Comparison of ENCODE assay signal across 19 cellular contexts in genomic region chr3:129697229-129697970, GRCh38.
"Had no signal": no experiment of that assay in that cellular context is flagged by ENCODE, and none has a peak within 500 bp of the region (broad histone marks: within the 10 kb centered on the region; RNA-seq: fewer than 3 reads in every experiment).

No MANE protein-coding gene starts in this region.

- DNase-seq: dermis blood vessel endothelial cell; effector memory CD4-positive, alpha-beta T cell; kidney; naive thymus-derived CD8-positive, alpha-beta T cell; nephron progenitor cell; nucleus accumbens; sigmoid colon; spleen; stimulated activated CD4-positive, alpha-beta T cell treated with anti-CD3 and anti-CD28 coated beads, Interleukin-4, amount 100 ng/mL, for 4 hours had no signal

- H3K4me1 ChIP-seq: prostate gland, right atrium auricular region, sigmoid colon, spleen had no signal

- H3K27me3 Mint-ChIP-seq: naive thymus-derived CD8-positive, alpha-beta T cell; stimulated activated memory B cell treated with anti-CD40 and anti-IgM and Interleukin-4, amounts not matched to agents 10 μg/mL and 1 μg/mL and 100 μg/mL, for 72 hours; stimulated activated naive CD8-positive, alpha-beta T cell treated with anti-CD3 and anti-CD28 coated beads, Interleukin-15, Interleukin-2, amounts not matched to agents 100 ng/mL and 50 ng/mL, for 24 hours had no signal

- H3K4me3 Mint-ChIP-seq: naive thymus-derived CD8-positive, alpha-beta T cell; nephron progenitor cell; stimulated activated memory B cell treated with anti-CD40 and anti-IgM and Interleukin-4, amounts not matched to agents 10 μg/mL and 1 μg/mL and 100 μg/mL, for 72 hours; stimulated activated naive CD8-positive, alpha-beta T cell treated with anti-CD3 and anti-CD28 coated beads, Interleukin-15, Interleukin-2, amounts not matched to agents 100 ng/mL and 50 ng/mL, for 24 hours had no signal

- H3K27ac ChIP-seq: coronary artery, prostate gland, right atrium auricular region, sigmoid colon, spleen, thoracic aorta had no signal

- H3K27me3 ChIP-seq: right atrium auricular region, sigmoid colon, spleen, tibial nerve had no signal

- H3K27ac Mint-ChIP-seq: naive thymus-derived CD8-positive, alpha-beta T cell; nephron progenitor cell; stimulated activated memory B cell treated with anti-CD40 and anti-IgM and Interleukin-4, amounts not matched to agents 10 μg/mL and 1 μg/mL and 100 μg/mL, for 72 hours; stimulated activated naive CD8-positive, alpha-beta T cell treated with anti-CD3 and anti-CD28 coated beads, Interleukin-15, Interleukin-2, amounts not matched to agents 100 ng/mL and 50 ng/mL, for 24 hours had no signal

- H3K9me3 ChIP-seq: prostate gland, right atrium auricular region, sigmoid colon, thoracic aorta, tibial nerve had no signal

- H3K4me1 Mint-ChIP-seq: stimulated activated memory B cell treated with anti-CD40 and anti-IgM and Interleukin-4, amounts not matched to agents 10 μg/mL and 1 μg/mL and 100 μg/mL, for 72 hours had no signal

- H3K4me3 ChIP-seq: coronary artery, prostate gland, right atrium auricular region, sigmoid colon, spleen, thoracic aorta, tibial nerve had no signal

- FAIRE-seq: endometrium, frontal cortex, kidney had no signal

- H3K36me3 ChIP-seq: prostate gland, right atrium auricular region, sigmoid colon, thoracic aorta, tibial nerve had no signal

- ATAC-seq: left lobe of liver; naive thymus-derived CD8-positive, alpha-beta T cell; stimulated activated memory B cell treated with anti-CD40 and anti-IgM and Interleukin-4, amounts not matched to agents 10 μg/mL and 1 μg/mL and 100 μg/mL, for 72 hours had no signal
